ENCODE assay signal across 8 cellular contexts in genomic region chr6:49550413-49551125, GRCh38. TPM values are rescaled to one million over a fixed set of nuclear protein-coding genes. Genes with fewer than 3 reads are reported as not detected.
DNase-seq lines count a peak whose midpoint lies in the region; ATAC-seq and TF ChIP-seq lines count a peak whose summit lies in the region.

Gene C6orf141 (plus strand): TSS chr6:49550668. CDS start chr6:49550793, 125 bp downstream.

- H3K9me3 ChIP-seq in left ventricle myocardium inferior (replicated peaks): no peaks in the 10 kb centered on the region

- H3K4me3 ChIP-seq in left ventricle myocardium inferior: peak within 1 kb of the TSS; percentile 65

- no peaks in the 10 kb centered on the region for H3K36me3 ChIP-seq in left ventricle myocardium inferior

- peak; percentile 61 for ATAC-seq in HG02588 (IDR thresholded peaks at IDR 0.05; ENCODE audit: unreplicated experiment)
- peak; percentile 70 for ATAC-seq in sciatic nerve
- ATAC-seq in GM18520 (IDR thresholded peaks at IDR 0.05; ENCODE audit: unreplicated experiment): no peak

- DNase-seq in NCI-H2107 (lab: John Stamatoyannopoulos, UW): peak; percentile 7
- no peak for DNase-seq in NCI-H2107 treated with DMSO at 0.1 percent for 48 hours (lab: John Stamatoyannopoulos, UW; ENCODE audit: unreplicated experiment)
- peak; percentile 65 for DNase-seq in NCI-H1436 (lab: John Stamatoyannopoulos, UW)
- peak; percentile 5 for DNase-seq in activated naive CD4-positive, alpha-beta T cell treated with Interleukin-2 at 50 U/mL for 16 hours
- no peak for DNase-seq in left ventricle myocardium inferior
- DNase-seq in sciatic nerve (ENCODE audit: low spot score): no peak

- peaks cover 23% of the 10 kb centered on the region for H3K4me1 ChIP-seq in left ventricle myocardium inferior

- H3K27ac ChIP-seq in left ventricle myocardium inferior (replicated peaks): no peak within 1 kb of the TSS

- intact Hi-C loops in left ventricle myocardium inferior (cut with micrococcal nuclease) (no loop called here), sciatic nerve (cut with DNase I) (no loop called here)

- no peak for TF ChIP-seq CTCF in left ventricle myocardium inferior (IDR thresholded peaks at IDR 0.05; ENCODE audit: borderline replicate concordance)

- peaks cover 49% of the 10 kb centered on the region for H3K27me3 ChIP-seq in left ventricle myocardium inferior (ENCODE audit: low read depth)

RNA-seq across cellular contexts. Expression of gene C6orf141, which starts in this region (rescaled TPM):
- total RNA-seq in left ventricle myocardium inferior: 0.41 TPM
- total RNA-seq in sciatic nerve: 7.6 TPM

Comparison
In these comparisons a context has a peak if more than half of its experiments do, and no peak if none do; other contexts are left out.
1. DNase-seq: peak in NCI-H2107 (single experiment), NCI-H1436 (single experiment) and activated naive CD4-positive, alpha-beta T cell treated with Interleukin-2 at 50 U/mL for 16 hours (single experiment); none in NCI-H2107 treated with DMSO at 0.1 percent for 48 hours (single experiment), left ventricle myocardium inferior (single experiment) and sciatic nerve (single experiment).